ENCODE assay signal across 8 cellular contexts in genomic region chr21:37257526-37257966, GRCh38. TPM values are rescaled to one million over a fixed set of nuclear protein-coding genes. Genes with fewer than 3 reads are reported as not detected.
DNase-seq lines count a peak whose midpoint lies in the region; ATAC-seq and TF ChIP-seq lines count a peak whose summit lies in the region.

No MANE protein-coding gene starts in this region.

- H2AFZ ChIP-seq in mesenchymal stem cell (ENCODE audit: low read depth, low read length), result peak overlapping the region; percentile 42

- TF ChIP-seq POLR2A in GM19193 (IDR thresholded peaks at IDR 0.05; ENCODE audit: extremely low read depth, insufficient read depth, insufficient read length), result peak; percentile 57

- peak in 3 of 5 donors; percentile 14 to 51 (median 49) for DNase-seq in CD8-positive, alpha-beta memory T cell
- DNase-seq in RWPE2 (ENCODE audit: low spot score) (no peak), dorsolateral prefrontal cortex (peak in 3 of 10 donors; percentile 5 to 51 (median 7)), mesenchymal stem cell (peak; percentile 66), type B pancreatic cell (ENCODE audit: extremely low spot score, unreplicated experiment) (no peak), mucosa of gallbladder (ENCODE audit: low spot score) (no peak)

- H3K79me1 ChIP-seq in mesenchymal stem cell (replicated peaks; ENCODE audit: low read length, poor library complexity, severe bottlenecking), result peaks cover 24% of the 10 kb centered on the region

- H3K4me1 Mint-ChIP-seq in CD8-positive, alpha-beta memory T cell, result peaks cover 35 to 66% (median 45%) of the 10 kb centered on the region in 3 donors
- H3K4me1 Mint-ChIP-seq in type B pancreatic cell (ENCODE audit: unreplicated experiment), result peaks cover 22% of the 10 kb centered on the region

- no peaks in the 10 kb centered on the region for H3K27me3 ChIP-seq in CD8-positive, alpha-beta memory T cell (ENCODE audit: insufficient read depth, low read length, poor library complexity, severe bottlenecking)
- H3K27me3 ChIP-seq in RWPE2 (ENCODE audit: insufficient read depth, poor library complexity, severe bottlenecking) (no peaks in the 10 kb centered on the region), dorsolateral prefrontal cortex (no peaks in the 10 kb centered on the region), mesenchymal stem cell (ENCODE audit: control insufficient read depth in 1 of 2, insufficient read depth in 1 of 2, low read length in 2 of 2) (no peaks in the 10 kb centered on the region)

- 2% methylated on average over 22 of the region's 22 CpGs for WGBS in mesenchymal stem cell

- intact Hi-C loops in dorsolateral prefrontal cortex (cut with DNase I), result no loop called here

- H2BK15ac ChIP-seq in mesenchymal stem cell (ENCODE audit: low read depth, poor library complexity, severe bottlenecking), result no peak overlapping the region

- TF ChIP-seq CTCF in RWPE2 (IDR thresholded peaks at IDR 0.05; ENCODE audit: poor library complexity, severe bottlenecking) (no peak), dorsolateral prefrontal cortex (IDR thresholded peaks at IDR 0.05 in 54 of 56, conservative IDR thresholded peaks at IDR 0.05 in 2 of 56; ENCODE audit: low read depth in 1 of 56, partially characterized antibody in 56 of 56) (no peak), type B pancreatic cell (conservative IDR thresholded peaks at IDR 0.05) (no peak)

- peak overlapping the region in 1 of 2 experiments; percentile 99 for H3K23ac ChIP-seq in mesenchymal stem cell (ENCODE audit: low read length in 2 of 2)

- no peak overlapping the region for H2BK5ac ChIP-seq in mesenchymal stem cell (ENCODE audit: low read depth, low read length, poor library complexity, severe bottlenecking)

- H3K36me3 ChIP-seq in CD8-positive, alpha-beta memory T cell (ENCODE audit: insufficient read depth, low read length), result no peaks in the 10 kb centered on the region
- H3K36me3 ChIP-seq in RWPE2 (ENCODE audit: low read depth) (peaks cover 14% of the 10 kb centered on the region; the same call in 1 of the 2 replicates), mesenchymal stem cell (ENCODE audit: control insufficient read depth in 1 of 2, insufficient read depth in 2 of 2, low read depth in 1 of 2, low read length in 2 of 2) (peaks cover 9 to 13% of the 10 kb centered on the region in 2 experiments)

- ATAC-seq in HG03378 (IDR thresholded peaks at IDR 0.05; ENCODE audit: unreplicated experiment), result peak; percentile 19
- peak; percentile 20 for ATAC-seq in RWPE2 (ENCODE audit: low read depth)

- H3K9ac ChIP-seq in mesenchymal stem cell (ENCODE audit: low read length), result peak overlapping the region; percentile 90

- H3K4me1 ChIP-seq in CD8-positive, alpha-beta memory T cell (ENCODE audit: insufficient read depth, low read length), result peaks cover 18% of the 10 kb centered on the region
- H3K4me1 ChIP-seq in RWPE2 (ENCODE audit: insufficient read depth, poor library complexity, severe bottlenecking) (peaks cover 7% of the 10 kb centered on the region), mesenchymal stem cell (ENCODE audit: control insufficient read depth, insufficient read depth, low read depth, low read length) (peaks cover 5% of the 10 kb centered on the region)

- peak overlapping the region; percentile 2 for H4K8ac ChIP-seq in mesenchymal stem cell (ENCODE audit: low read length)

- peaks cover 0 to 15% (median 0%) of the 10 kb centered on the region in 3 donors for H3K36me3 Mint-ChIP-seq in CD8-positive, alpha-beta memory T cell
- no peaks in the 10 kb centered on the region for H3K36me3 Mint-ChIP-seq in type B pancreatic cell

- H2BK12ac ChIP-seq in mesenchymal stem cell (ENCODE audit: low read length in 2 of 2), result peak overlapping the region in 1 of 2 experiments; percentile 45

- POLR2A ChIA-PET in CD8-positive, alpha-beta memory T cell (lab: Charles Lee), result interaction anchor here (1.2 kb wide), 3 partner anchors 9 to 306 kb away, joined by 4 to 11 read pairs (median 4); partner anchors contain the start of gene VPS26C

- H2AK5ac ChIP-seq in mesenchymal stem cell (ENCODE audit: low read length, severe bottlenecking), result no peak overlapping the region

- no peaks in the 10 kb centered on the region for H3K27me3 Mint-ChIP-seq in CD8-positive, alpha-beta memory T cell
- H3K27me3 Mint-ChIP-seq in type B pancreatic cell, result no peaks in the 10 kb centered on the region

- H3K14ac ChIP-seq in mesenchymal stem cell (ENCODE audit: low read length in 2 of 2), result peak overlapping the region in 1 of 2 experiments; percentile 98

- no peaks in the 10 kb centered on the region for H3K9me3 ChIP-seq in CD8-positive, alpha-beta memory T cell (ENCODE audit: low read length)
- H3K9me3 ChIP-seq in RWPE2 (ENCODE audit: severe bottlenecking) (no peaks in the 10 kb centered on the region), mesenchymal stem cell (ENCODE audit: control insufficient read depth, low read length) (no peaks in the 10 kb centered on the region)

- H4K91ac ChIP-seq in mesenchymal stem cell (ENCODE audit: low read length), result peak overlapping the region; percentile 1

- no peak overlapping the region for H2BK120ac ChIP-seq in mesenchymal stem cell (ENCODE audit: low read depth, low read length)

- CTCF ChIA-PET in CD8-positive, alpha-beta memory T cell (lab: Charles Lee), result interaction anchor here (1.4 kb wide), 1 partner anchor 9 kb away, joined by 4 read pairs; no protein-coding TSS in a partner anchor

- no peaks in the 10 kb centered on the region for H3K9me3 Mint-ChIP-seq in CD8-positive, alpha-beta memory T cell
- H3K9me3 Mint-ChIP-seq in type B pancreatic cell, result no peaks in the 10 kb centered on the region

- H3K18ac ChIP-seq in mesenchymal stem cell (ENCODE audit: low read depth in 1 of 2, low read length in 2 of 2), result peak overlapping the region; percentile 14 to 97

- H3K27ac ChIP-seq in CD8-positive, alpha-beta memory T cell (ENCODE audit: low read depth, low read length), result peak overlapping the region; percentile 63
- H3K27ac ChIP-seq in RWPE2 (ENCODE audit: poor library complexity, severe bottlenecking) (peak overlapping the region; percentile 78), dorsolateral prefrontal cortex (peak overlapping the region in 45 of 59 donors; percentile 2 to 88 (median 73)), mesenchymal stem cell (ENCODE audit: low read length, poor library complexity, severe bottlenecking) (no peak overlapping the region)

- H3K4me2 ChIP-seq in mesenchymal stem cell (ENCODE audit: low read length, poor library complexity, severe bottlenecking), result peak overlapping the region; percentile 76

- peak overlapping the region; percentile 74 for H3K4me3 ChIP-seq in CD8-positive, alpha-beta memory T cell (ENCODE audit: low read length)
- H3K4me3 ChIP-seq in RWPE2 (ENCODE audit: severe bottlenecking) (peak overlapping the region; percentile 31), dorsolateral prefrontal cortex (peak overlapping the region; percentile 41 to 92 (median 66)), mesenchymal stem cell (ENCODE audit: insufficient read depth in 1 of 2, low read depth in 1 of 2, low read length in 2 of 2) (peak overlapping the region; percentile 52 to 82)

- H3K4ac ChIP-seq in mesenchymal stem cell (ENCODE audit: low read depth in 1 of 2, low read length in 2 of 2), result peak overlapping the region in 1 of 2 experiments; percentile 42

- H3K4me3 Mint-ChIP-seq in CD8-positive, alpha-beta memory T cell, result peak overlapping the region; percentile 79 to 96 (median 84)
- H3K4me3 Mint-ChIP-seq in type B pancreatic cell, result peak overlapping the region; percentile 90

- H3K27ac Mint-ChIP-seq in CD8-positive, alpha-beta memory T cell, result peak overlapping the region; percentile 45 to 97 (median 91)
- H3K27ac Mint-ChIP-seq in type B pancreatic cell, result peak overlapping the region; percentile 95

RNA-seq across cellular contexts. Expression of gene VPS26C, which starts 9.6 kb away (rescaled TPM):
- 10 to 100 TPM; 59.1 to 62.7 TPM for total RNA-seq in CD8-positive, alpha-beta memory T cell
- polyA plus RNA-seq in CD8-positive, alpha-beta memory T cell, result 82.0 TPM
- total RNA-seq in dorsolateral prefrontal cortex, result 10 to 100 TPM; 32.9 to 58.9 (median 44.4) TPM
- 51.2 TPM for polyA plus RNA-seq in mesenchymal stem cell (2013, experiment 1 of 2)
- polyA plus RNA-seq in mesenchymal stem cell (2013, experiment 2 of 2), result 50.0 TPM
- total RNA-seq in type B pancreatic cell (ENCODE audit: low replicate concordance), result 33.5 and 37.9 TPM in 2 replicates
- 48.2 TPM for total RNA-seq in mucosa of gallbladder

Comparison
In these comparisons a context has a peak if more than half of its experiments do, and no peak if none do; other contexts are left out.
1. DNase-seq: peak in CD8-positive, alpha-beta memory T cell (3 of 5) and mesenchymal stem cell (single experiment); none in RWPE2 (single experiment), type B pancreatic cell (single experiment) and mucosa of gallbladder (single experiment).
2. Peak in every context shown above with its lines, with median percentiles within 50 percentile points of each other: H3K4me3 ChIP-seq.